2 cellular contexts compared by ENCODE assay signal in the genomic region with DNA sequence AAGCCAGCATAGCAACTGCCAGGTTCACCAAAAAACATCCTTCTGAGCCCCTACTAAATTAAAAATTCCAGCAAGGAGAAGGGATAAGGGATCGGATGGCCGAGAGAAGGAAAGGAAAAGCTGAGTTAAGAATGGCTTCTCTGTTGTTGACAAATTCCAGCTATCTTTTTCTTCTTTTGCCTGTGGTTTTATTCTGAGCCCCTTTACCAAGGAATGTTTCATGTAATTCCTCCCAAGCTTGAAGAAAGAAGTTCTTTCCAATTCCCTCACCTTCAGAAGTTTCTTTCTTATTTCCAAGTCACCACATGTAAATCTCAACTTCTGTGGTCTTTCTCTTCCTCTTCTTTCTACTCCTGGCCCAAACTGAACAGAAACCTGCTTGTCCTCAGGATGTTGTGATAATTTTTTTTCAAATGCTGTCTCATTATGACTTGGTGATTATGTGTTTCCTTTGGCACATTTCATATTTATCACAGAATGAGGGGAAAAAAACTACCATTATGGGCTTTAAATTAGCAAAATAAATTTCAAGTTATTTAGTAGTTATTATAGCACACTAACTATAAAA.
TF ChIP-seq lines count a peak whose summit lies in the region.

No MANE protein-coding gene starts in this region.

TF ChIP-seq in WTC11, 78 proteins besides CTCF, POLR2A, EP300 and RAD21 (continued from another document):
- TF ChIP-seq, protein P1, sequence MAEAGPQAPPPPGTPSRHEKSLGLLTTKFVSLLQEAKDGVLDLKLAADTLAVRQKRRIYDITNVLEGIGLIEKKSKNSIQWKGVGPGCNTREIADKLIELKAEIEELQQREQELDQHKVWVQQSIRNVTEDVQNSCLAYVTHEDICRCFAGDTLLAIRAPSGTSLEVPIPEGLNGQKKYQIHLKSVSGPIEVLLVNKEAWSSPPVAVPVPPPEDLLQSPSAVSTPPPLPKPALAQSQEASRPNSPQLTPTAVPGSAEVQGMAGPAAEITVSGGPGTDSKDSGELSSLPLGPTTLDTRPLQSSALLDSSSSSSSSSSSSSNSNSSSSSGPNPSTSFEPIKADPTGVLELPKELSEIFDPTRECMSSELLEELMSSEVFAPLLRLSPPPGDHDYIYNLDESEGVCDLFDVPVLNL (CRISPR knock-in tag; IDR thresholded peaks at IDR 0.05; ENCODE audit: borderline replicate concordance, low read depth): no peak
- TF ChIP-seq MAX (CRISPR knock-in tag; IDR thresholded peaks at IDR 0.05): no peak
- no peak for TF ChIP-seq ZNF423 (CRISPR knock-in tag; IDR thresholded peaks at IDR 0.05)
- no peak for TF ChIP-seq NR3C1 (CRISPR knock-in tag; conservative IDR thresholded peaks at IDR 0.05; ENCODE audit: low read depth)
- no peak for TF ChIP-seq FOXP4 (CRISPR knock-in tag; IDR thresholded peaks at IDR 0.05)
- TF ChIP-seq, protein P2, sequence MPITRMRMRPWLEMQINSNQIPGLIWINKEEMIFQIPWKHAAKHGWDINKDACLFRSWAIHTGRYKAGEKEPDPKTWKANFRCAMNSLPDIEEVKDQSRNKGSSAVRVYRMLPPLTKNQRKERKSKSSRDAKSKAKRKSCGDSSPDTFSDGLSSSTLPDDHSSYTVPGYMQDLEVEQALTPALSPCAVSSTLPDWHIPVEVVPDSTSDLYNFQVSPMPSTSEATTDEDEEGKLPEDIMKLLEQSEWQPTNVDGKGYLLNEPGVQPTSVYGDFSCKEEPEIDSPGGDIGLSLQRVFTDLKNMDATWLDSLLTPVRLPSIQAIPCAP (CRISPR knock-in tag; IDR thresholded peaks at IDR 0.05): no peak
- no peak for TF ChIP-seq GTF2I (CRISPR knock-in tag; conservative IDR thresholded peaks at IDR 0.05)
- no peak for TF ChIP-seq KAT7 (CRISPR knock-in tag; IDR thresholded peaks at IDR 0.05; ENCODE audit: borderline replicate concordance)
- TF ChIP-seq OVOL2 (CRISPR knock-in tag; IDR thresholded peaks at IDR 0.05; ENCODE audit: borderline replicate concordance): no peak
- TF ChIP-seq SMAD4 (CRISPR knock-in tag; IDR thresholded peaks at IDR 0.05): no peak
- TF ChIP-seq FOXK1 (CRISPR knock-in tag; IDR thresholded peaks at IDR 0.05): no peak
- TF ChIP-seq NFE2L1 (CRISPR knock-in tag; IDR thresholded peaks at IDR 0.05): no peak
- TF ChIP-seq ZNF396 (CRISPR knock-in tag; IDR thresholded peaks at IDR 0.05; ENCODE audit: borderline replicate concordance): no peak
- no peak for TF ChIP-seq ZNF416 (CRISPR knock-in tag; IDR thresholded peaks at IDR 0.05)
- TF ChIP-seq MXD4 (CRISPR knock-in tag; IDR thresholded peaks at IDR 0.05; ENCODE audit: borderline replicate concordance): no peak
- no peak for TF ChIP-seq IRF2 (CRISPR knock-in tag; IDR thresholded peaks at IDR 0.05; ENCODE audit: borderline replicate concordance, low read depth)
- TF ChIP-seq, protein P3, sequence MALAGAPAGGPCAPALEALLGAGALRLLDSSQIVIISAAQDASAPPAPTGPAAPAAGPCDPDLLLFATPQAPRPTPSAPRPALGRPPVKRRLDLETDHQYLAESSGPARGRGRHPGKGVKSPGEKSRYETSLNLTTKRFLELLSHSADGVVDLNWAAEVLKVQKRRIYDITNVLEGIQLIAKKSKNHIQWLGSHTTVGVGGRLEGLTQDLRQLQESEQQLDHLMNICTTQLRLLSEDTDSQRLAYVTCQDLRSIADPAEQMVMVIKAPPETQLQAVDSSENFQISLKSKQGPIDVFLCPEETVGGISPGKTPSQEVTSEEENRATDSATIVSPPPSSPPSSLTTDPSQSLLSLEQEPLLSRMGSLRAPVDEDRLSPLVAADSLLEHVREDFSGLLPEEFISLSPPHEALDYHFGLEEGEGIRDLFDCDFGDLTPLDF (CRISPR knock-in tag; IDR thresholded peaks at IDR 0.05): no peak

TF ChIP-seq in endothelial cell of umbilical vein, 7 proteins besides CTCF, POLR2A, EP300 and RAD21 (continued from another document):
- no peak for TF ChIP-seq POLR2AphosphoS5 (IDR thresholded peaks at IDR 0.05; ENCODE audit: insufficient read depth, low read depth, low read length)
- no peak for TF ChIP-seq EZH2 (IDR thresholded peaks at IDR 0.05; ENCODE audit: borderline replicate concordance, low read depth, low read length, severe bottlenecking)
